Comparison of ENCODE assay signal across 28 cellular contexts in the genomic region with DNA sequence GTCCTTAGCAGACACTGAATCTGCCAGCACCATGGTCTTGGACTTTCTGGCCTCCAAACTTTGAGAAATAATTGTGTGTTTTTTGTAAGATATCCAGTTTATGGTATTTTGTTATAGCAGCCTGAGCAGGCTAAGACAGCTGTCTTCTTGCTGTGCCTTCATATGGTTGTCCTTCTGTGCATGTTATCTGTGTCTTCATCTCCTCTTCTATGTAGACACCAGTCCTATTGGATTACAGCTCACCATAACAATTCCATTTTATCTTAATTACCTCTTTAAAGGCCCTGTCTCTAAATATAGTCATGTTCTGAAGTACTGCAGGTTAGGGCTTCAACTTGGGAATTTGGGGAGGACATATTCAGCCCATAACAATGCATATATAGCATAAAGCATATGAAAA.
"Had no signal": no experiment of that assay in that cellular context is flagged by ENCODE, and none has a peak within 500 bp of the region (broad histone marks: within the 10 kb centered on the region; RNA-seq: fewer than 3 reads in every experiment).

No MANE protein-coding gene starts in this region.

- ATAC-seq: effector memory CD8-positive, alpha-beta T cell; esophagus mucosa; foreskin keratinocyte; gastrocnemius medialis; gastroesophageal sphincter; heart left ventricle; heart right ventricle had no signal

- DNase-seq: cortex of kidney; dermis blood vessel endothelial cell; dorsolateral prefrontal cortex; effector CD4-positive, alpha-beta T cell; effector CD8-positive, alpha-beta T cell; effector memory CD4-positive, alpha-beta T cell; effector memory CD8-positive, alpha-beta T cell; endodermal cell; erythroblast; esophagus squamous epithelium; foreskin fibroblast; foreskin keratinocyte; foreskin melanocyte; gastrocnemius medialis; glutamatergic neuron; head of caudate nucleus; heart left ventricle; heart right ventricle; hippocampal formation had no signal

- H3K36me3 ChIP-seq: esophagus muscularis mucosa, esophagus squamous epithelium, gastrocnemius medialis, gastroesophageal sphincter, heart left ventricle, heart right ventricle had no signal

- H3K27me3 ChIP-seq: dorsolateral prefrontal cortex, esophagus muscularis mucosa, esophagus squamous epithelium, foreskin keratinocyte, gastrocnemius medialis, gastroesophageal sphincter, heart left ventricle, heart right ventricle, hepatocyte had no signal

- FAIRE-seq: endometrium, endothelial cell of umbilical vein, frontal cortex had no signal

- H3K27ac ChIP-seq: coronary artery, dorsolateral prefrontal cortex, epithelial cell of prostate, esophagus muscularis mucosa, esophagus squamous epithelium, foreskin keratinocyte, gastrocnemius medialis, gastroesophageal sphincter, heart left ventricle, heart right ventricle, hepatocyte had no signal

- H3K4me3 ChIP-seq: coronary artery, dorsolateral prefrontal cortex, esophagus muscularis mucosa, esophagus squamous epithelium, gastrocnemius medialis, gastroesophageal sphincter, heart left ventricle, heart right ventricle, hepatocyte had no signal

- H2AFZ ChIP-seq: hepatocyte had no signal

- H3K4me2 ChIP-seq: hepatocyte had no signal

- H3K4me1 ChIP-seq: foreskin keratinocyte had no signal

- H3K9me3 ChIP-seq: esophagus muscularis mucosa, esophagus squamous epithelium, gastrocnemius medialis, gastroesophageal sphincter had no signal
